ENCODE assay signal across 11 cellular contexts in genomic region chr17:50363217-50364060, GRCh38. TPM values are rescaled to one million over a fixed set of nuclear protein-coding genes. Genes with fewer than 3 reads are reported as not detected.
A peak's percentile ranks its signal among the peaks of the same experiment; 100 is the strongest.
DNase-seq lines count a peak whose midpoint lies in the region; ATAC-seq and TF ChIP-seq lines count a peak whose summit lies in the region.
"Had no signal": no experiment of that assay in that cellular context is flagged by ENCODE, and none has a peak within 500 bp of the region (broad histone marks: within the 10 kb centered on the region; RNA-seq: fewer than 3 reads in every experiment).

No MANE protein-coding gene starts in this region.

- H3K27me3 ChIP-seq in endodermal cell (ENCODE audit: control insufficient read depth, insufficient read depth, low read length, poor library complexity, severe bottlenecking), result no peaks in the 10 kb centered on the region

- H3K27ac ChIP-seq in endodermal cell (ENCODE audit: low read depth, low read length), result peak overlapping the region; percentile 83

- H3K27ac Mint-ChIP-seq in endodermal cell (peak overlapping the region; percentile 88), neural crest cell (ENCODE audit: unreplicated experiment) (peak overlapping the region; percentile 98), MCF 10A (ENCODE audit: low read depth, unreplicated experiment) (no peak overlapping the region)

- POLR2A ChIA-PET in MCF 10A (lab: Yijun Ruan, JAX), result interaction anchor here (0.6 to 3.7 kb wide), 6 partner anchors 8 to 116 kb away, joined by 3 to 30 read pairs (median 13); partner anchors contain the start of genes EME1, LRRC59 and MRPL27

- no TSS peak for BruUV-seq in MCF 10A (replicated peaks; lab: Mats Ljungman, UMichigan)

- peaks cover 16% of the 10 kb centered on the region for H3K4me1 ChIP-seq in endodermal cell (ENCODE audit: control insufficient read depth, insufficient read depth, low read length)

- H3K4me3 ChIP-seq in endodermal cell (ENCODE audit: low read length), result no peak overlapping the region

- peaks cover 28% of the 10 kb centered on the region for H3K36me3 Mint-ChIP-seq in endodermal cell (ENCODE audit: low read depth)
- H3K36me3 Mint-ChIP-seq in neural crest cell (ENCODE audit: low read depth), result no peaks in the 10 kb centered on the region
- H3K36me3 Mint-ChIP-seq in MCF 10A (ENCODE audit: insufficient read depth, unreplicated experiment), result peaks cover 31% of the 10 kb centered on the region

- peak; percentile 52 for DNase-seq in GM03348 (ENCODE audit: low spot score)
- DNase-seq in NCI-H446 (lab: John Stamatoyannopoulos, UW), result peak; percentile 19 to 60
- peak; percentile 98 for DNase-seq in endodermal cell
- peak; percentile 65 for DNase-seq in neural crest cell (ENCODE audit: low read depth, low spot score)
- DNase-seq in MCF 10A (ENCODE audit: unreplicated experiment), result no peak
- no peak for DNase-seq in GDM1 (lab: John Stamatoyannopoulos, UW)
- no peak for DNase-seq in NOMO-1 (lab: John Stamatoyannopoulos, UW; ENCODE audit: unreplicated experiment in 2 of 2)
- DNase-seq: effector CD4-positive, alpha-beta T cell; naive thymus-derived CD4-positive, alpha-beta T cell; NCI-H187 treated with DMSO at 0.1 percent for 48 hours had no signal

- H3K4me3 Mint-ChIP-seq in endodermal cell (no peak overlapping the region), neural crest cell (peak overlapping the region; percentile 82), MCF 10A (ENCODE audit: unreplicated experiment) (no peak overlapping the region)

- intact Hi-C loops in MCF 10A (cut with micrococcal nuclease), result no loop called here

- ATAC-seq in GM21528 (IDR thresholded peaks at IDR 0.05; ENCODE audit: low FRiP score, unreplicated experiment), result no peak
- ATAC-seq: naive thymus-derived CD4-positive, alpha-beta T cell had no signal

- no peaks in the 10 kb centered on the region for H3K9me3 Mint-ChIP-seq in endodermal cell
- no peaks in the 10 kb centered on the region for H3K9me3 Mint-ChIP-seq in neural crest cell
- no peaks in the 10 kb centered on the region for H3K9me3 Mint-ChIP-seq in MCF 10A (ENCODE audit: unreplicated experiment)
- H3K9me3 Mint-ChIP-seq: naive thymus-derived CD4-positive, alpha-beta T cell had no signal

- peaks cover 45% of the 10 kb centered on the region for H3K36me3 ChIP-seq in endodermal cell (ENCODE audit: control insufficient read depth, insufficient read depth, low read length)

- H3K4me1 Mint-ChIP-seq in endodermal cell, result peaks cover 23% of the 10 kb centered on the region
- H3K4me1 Mint-ChIP-seq in neural crest cell, result peaks cover 40% of the 10 kb centered on the region
- H3K4me1 Mint-ChIP-seq in MCF 10A (ENCODE audit: insufficient read depth, unreplicated experiment), result peaks cover 7% of the 10 kb centered on the region

- H3K27me3 Mint-ChIP-seq in endodermal cell (ENCODE audit: insufficient read depth) (no peaks in the 10 kb centered on the region), neural crest cell (ENCODE audit: low read depth) (peaks cover 3% of the 10 kb centered on the region), MCF 10A (ENCODE audit: insufficient read depth, unreplicated experiment) (no peaks in the 10 kb centered on the region)
- H3K27me3 Mint-ChIP-seq: naive thymus-derived CD4-positive, alpha-beta T cell had no signal

- TF ChIP-seq CTCF in endodermal cell (conservative IDR thresholded peaks at IDR 0.05) (peak; percentile 38), neural crest cell (conservative IDR thresholded peaks at IDR 0.05) (no peak), MCF 10A (IDR thresholded peaks at IDR 0.05; ENCODE audit: unreplicated experiment) (no peak)

- WGBS in endodermal cell (ENCODE audit: insufficient coverage in 1 of 2, insufficient read length in 1 of 2), 2 experiments, result 31 to 44% methylated on average over 5 to 8 of the region's 8 CpGs

- CTCF ChIA-PET in MCF 10A (lab: Yijun Ruan, JAX), result interaction anchor here (0.6 to 5.2 kb wide), 14 partner anchors 8 to 272 kb away, joined by 3 to 46 read pairs (median 8); partner anchors contain the start of genes ACSF2, LRRC59, RSAD1 and XYLT2

- H3K9ac ChIP-seq in endodermal cell (ENCODE audit: extremely low read depth, low read length, poor library complexity, severe bottlenecking), result no peak overlapping the region

- no peaks in the 10 kb centered on the region for H3K9me3 ChIP-seq in endodermal cell (ENCODE audit: control insufficient read depth, low read length)

RNA-seq across cellular contexts. Expression of gene MRPL27, which starts 9.5 kb away (rescaled TPM):
- total RNA-seq in endodermal cell, result 10 to 100 TPM; 70.9 to 76.7 TPM
- 69.7 TPM for polyA plus RNA-seq in endodermal cell (2013, experiment 1 of 2)
- polyA plus RNA-seq in endodermal cell (2013, experiment 2 of 2), result 62.0 TPM
- 70.4 and 72.2 TPM in 2 replicates for total RNA-seq in neural crest cell
- 57.2 and 71.5 TPM in 2 replicates for total RNA-seq in MCF 10A (2022)

RNA-seq across cellular contexts. Expression of gene EME1, which starts 9.6 kb away (rescaled TPM):
- 10 to 100 TPM; 14.1 to 26.8 TPM for total RNA-seq in endodermal cell
- 26.3 TPM for polyA plus RNA-seq in endodermal cell (2013, experiment 1 of 2)
- 24.8 TPM for polyA plus RNA-seq in endodermal cell (2013, experiment 2 of 2)
- 25.5 and 31.4 TPM in 2 replicates for total RNA-seq in neural crest cell
- total RNA-seq in MCF 10A (2022), result 6.0 and 6.7 TPM in 2 replicates
- polyA plus RNA-seq: naive thymus-derived CD4-positive, alpha-beta T cell had no signal

RNA-seq across cellular contexts. Expression of gene XYLT2, which starts 17.5 kb away (rescaled TPM):
- total RNA-seq in endodermal cell (10 to 100 TPM; 54.1 to 65.9 TPM), neural crest cell (23.4 and 26.5 TPM in 2 replicates), MCF 10A (2022) (9.6 and 14.0 TPM in 2 replicates)
- 20.9 TPM for polyA plus RNA-seq in endodermal cell (2013, experiment 1 of 2)
- 22.1 TPM for polyA plus RNA-seq in endodermal cell (2013, experiment 2 of 2)

RNA-seq across cellular contexts. Expression of gene LRRC59, which starts 33.9 kb away (rescaled TPM):
- total RNA-seq in endodermal cell (10 to 100 TPM; 87.9 to 98.2 TPM), neural crest cell (92.3 and 92.7 TPM in 2 replicates), MCF 10A (2022) (306 and 344 TPM in 2 replicates)
- polyA plus RNA-seq in endodermal cell (2013, experiment 1 of 2), result 79.9 TPM
- 86.0 TPM for polyA plus RNA-seq in endodermal cell (2013, experiment 2 of 2)

Comparison
In these comparisons a context has a peak if more than half of its experiments do, and no peak if none do; other contexts are left out.
1. DNase-seq: peak in GM03348 (single experiment), NCI-H446 (2 of 2), endodermal cell (single experiment) and neural crest cell (single experiment); none in MCF 10A (single experiment), GDM1 (single experiment) and NOMO-1 (0 of 2).